Comparison of ENCODE assay signal across 1 cellular context in genomic region chr15:74817370-74817737, GRCh38.
TF ChIP-seq lines count a peak whose summit lies in the region.

No MANE protein-coding gene starts in this region.

TF ChIP-seq in A549, 52 proteins besides CTCF, POLR2A, EP300 and RAD21 (continued from another document):
- TF ChIP-seq, protein P1, sequence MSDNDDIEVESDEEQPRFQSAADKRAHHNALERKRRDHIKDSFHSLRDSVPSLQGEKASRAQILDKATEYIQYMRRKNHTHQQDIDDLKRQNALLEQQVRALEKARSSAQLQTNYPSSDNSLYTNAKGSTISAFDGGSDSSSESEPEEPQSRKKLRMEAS (IDR thresholded peaks at IDR 0.05) = no peak
- TF ChIP-seq TFCP2L1 (CRISPR knock-in tag; IDR thresholded peaks at IDR 0.05) (no peak), CEBPB (IDR thresholded peaks at IDR 0.05) (no peak), RARB (CRISPR knock-in tag; IDR thresholded peaks at IDR 0.05) (no peak), MAZ (IDR thresholded peaks at IDR 0.05; ENCODE audit: borderline replicate concordance, low read depth, low read length) (no peak), FOXS1 (CRISPR knock-in tag; IDR thresholded peaks at IDR 0.05) (no peak), FOSL2 (IDR thresholded peaks at IDR 0.05) (no peak), FOSL2 (CRISPR knock-in tag; IDR thresholded peaks at IDR 0.05) (no peak)
- TF ChIP-seq, protein P2, sequence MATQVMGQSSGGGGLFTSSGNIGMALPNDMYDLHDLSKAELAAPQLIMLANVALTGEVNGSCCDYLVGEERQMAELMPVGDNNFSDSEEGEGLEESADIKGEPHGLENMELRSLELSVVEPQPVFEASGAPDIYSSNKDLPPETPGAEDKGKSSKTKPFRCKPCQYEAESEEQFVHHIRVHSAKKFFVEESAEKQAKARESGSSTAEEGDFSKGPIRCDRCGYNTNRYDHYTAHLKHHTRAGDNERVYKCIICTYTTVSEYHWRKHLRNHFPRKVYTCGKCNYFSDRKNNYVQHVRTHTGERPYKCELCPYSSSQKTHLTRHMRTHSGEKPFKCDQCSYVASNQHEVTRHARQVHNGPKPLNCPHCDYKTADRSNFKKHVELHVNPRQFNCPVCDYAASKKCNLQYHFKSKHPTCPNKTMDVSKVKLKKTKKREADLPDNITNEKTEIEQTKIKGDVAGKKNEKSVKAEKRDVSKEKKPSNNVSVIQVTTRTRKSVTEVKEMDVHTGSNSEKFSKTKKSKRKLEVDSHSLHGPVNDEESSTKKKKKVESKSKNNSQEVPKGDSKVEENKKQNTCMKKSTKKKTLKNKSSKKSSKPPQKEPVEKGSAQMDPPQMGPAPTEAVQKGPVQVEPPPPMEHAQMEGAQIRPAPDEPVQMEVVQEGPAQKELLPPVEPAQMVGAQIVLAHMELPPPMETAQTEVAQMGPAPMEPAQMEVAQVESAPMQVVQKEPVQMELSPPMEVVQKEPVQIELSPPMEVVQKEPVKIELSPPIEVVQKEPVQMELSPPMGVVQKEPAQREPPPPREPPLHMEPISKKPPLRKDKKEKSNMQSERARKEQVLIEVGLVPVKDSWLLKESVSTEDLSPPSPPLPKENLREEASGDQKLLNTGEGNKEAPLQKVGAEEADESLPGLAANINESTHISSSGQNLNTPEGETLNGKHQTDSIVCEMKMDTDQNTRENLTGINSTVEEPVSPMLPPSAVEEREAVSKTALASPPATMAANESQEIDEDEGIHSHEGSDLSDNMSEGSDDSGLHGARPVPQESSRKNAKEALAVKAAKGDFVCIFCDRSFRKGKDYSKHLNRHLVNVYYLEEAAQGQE (IDR thresholded peaks at IDR 0.05) = no peak
